Comparison of ENCODE assay signal across 8 cellular contexts in the genomic region with DNA sequence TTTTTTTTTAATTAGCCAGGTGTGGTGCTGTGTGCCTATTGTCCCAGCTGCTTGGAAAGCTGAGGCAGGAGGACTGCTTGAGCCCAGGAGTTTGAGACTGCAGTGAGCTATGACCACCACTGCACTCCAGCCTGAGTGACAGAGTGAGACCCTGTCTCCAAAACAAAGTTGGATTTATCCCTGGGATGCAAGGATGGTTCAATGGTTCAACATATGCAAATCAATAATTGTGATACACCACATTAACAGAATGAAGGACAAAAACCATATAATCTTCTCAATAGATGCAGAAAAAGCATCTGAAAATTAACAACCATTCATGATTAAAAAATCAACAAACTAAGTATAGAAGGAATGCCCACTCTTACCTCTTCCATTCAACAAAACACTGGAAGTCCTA.
"Had no signal": no experiment of that assay in that cellular context is flagged by ENCODE, and none has a peak within 500 bp of the region (broad histone marks: within the 10 kb centered on the region; RNA-seq: fewer than 3 reads in every experiment).

No MANE protein-coding gene starts in this region.

- DNase-seq: H9, HCEC 1CT, KG1 had no signal

- ATAC-seq: GM23338 had no signal

- H3K4me2 ChIP-seq: GM23338 had no signal

- FAIRE-seq: H1, H54, HTR-8/SVneo had no signal

- H3K27me3 Mint-ChIP-seq: IgD-negative memory B cell had no signal

- H3K4me3 Mint-ChIP-seq: GM23338, H9, IgD-negative memory B cell had no signal

- H3K27ac Mint-ChIP-seq: GM23338, H9, IgD-negative memory B cell had no signal

- H2AFZ ChIP-seq: GM23338 had no signal

- H3K4me3 ChIP-seq: GM23338 had no signal

- H3K4me1 Mint-ChIP-seq: GM23338, H9 had no signal
